ENCODE assay signal across 1 cellular context in the genomic region with DNA sequence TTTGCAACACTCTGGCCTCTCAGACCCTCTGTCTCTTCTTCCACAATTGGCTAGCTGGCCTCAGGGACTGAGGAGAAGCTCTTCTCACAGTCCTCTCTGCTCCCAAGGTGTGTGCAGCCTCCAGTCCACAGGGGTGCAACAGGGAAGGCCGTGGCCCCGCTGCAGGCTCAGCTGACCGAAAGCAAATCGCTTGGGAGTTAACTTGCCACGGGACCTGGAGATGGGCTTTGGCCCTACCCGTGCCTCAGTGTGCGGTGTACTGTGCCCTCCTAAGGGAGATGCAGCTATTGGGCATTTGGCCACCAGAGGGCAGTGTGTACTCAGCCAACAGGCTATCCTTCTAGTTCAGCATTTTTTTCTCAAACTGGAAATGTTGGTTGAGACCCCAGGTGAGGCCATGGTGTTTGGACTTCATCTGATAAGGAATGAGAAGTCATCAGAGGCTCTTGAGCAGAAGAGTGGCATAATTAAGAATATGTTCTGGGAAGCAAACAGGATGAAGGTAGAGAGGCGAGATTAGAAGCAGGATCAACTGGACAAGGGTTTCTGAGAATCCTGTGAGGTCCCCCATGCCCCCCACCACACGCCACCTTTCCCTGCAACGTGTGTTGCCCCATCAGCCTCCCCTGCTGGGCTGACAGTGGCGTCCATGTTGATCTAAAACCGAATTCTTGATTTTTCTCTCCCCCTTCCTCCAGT.
TF ChIP-seq lines count a peak whose summit lies in the region.

No MANE protein-coding gene starts in this region.

TF ChIP-seq in K562, 482 proteins besides CTCF, POLR2A, EP300 and RAD21 (continues in another document):
- TF ChIP-seq BMI1 (IDR thresholded peaks at IDR 0.05; ENCODE audit: low read length) = no peak
- TF ChIP-seq NR3C1 (CRISPR knock-in tag; IDR thresholded peaks at IDR 0.05) = no peak
- no peak for TF ChIP-seq JUNB (CRISPR knock-in tag; conservative IDR thresholded peaks at IDR 0.05)
- no peak for TF ChIP-seq ZNF551 (CRISPR knock-in tag; IDR thresholded peaks at IDR 0.05)
- no peak for TF ChIP-seq RBM15 (IDR thresholded peaks at IDR 0.05; ENCODE audit: insufficient read depth, low read length)
- TF ChIP-seq HNRNPH1 (optimal IDR thresholded peaks at IDR 0.05; ENCODE audit: low read depth, low read length) = no peak
- TF ChIP-seq GABPB1 (CRISPR knock-in tag; IDR thresholded peaks at IDR 0.05) = no peak
- TF ChIP-seq, protein P1, sequence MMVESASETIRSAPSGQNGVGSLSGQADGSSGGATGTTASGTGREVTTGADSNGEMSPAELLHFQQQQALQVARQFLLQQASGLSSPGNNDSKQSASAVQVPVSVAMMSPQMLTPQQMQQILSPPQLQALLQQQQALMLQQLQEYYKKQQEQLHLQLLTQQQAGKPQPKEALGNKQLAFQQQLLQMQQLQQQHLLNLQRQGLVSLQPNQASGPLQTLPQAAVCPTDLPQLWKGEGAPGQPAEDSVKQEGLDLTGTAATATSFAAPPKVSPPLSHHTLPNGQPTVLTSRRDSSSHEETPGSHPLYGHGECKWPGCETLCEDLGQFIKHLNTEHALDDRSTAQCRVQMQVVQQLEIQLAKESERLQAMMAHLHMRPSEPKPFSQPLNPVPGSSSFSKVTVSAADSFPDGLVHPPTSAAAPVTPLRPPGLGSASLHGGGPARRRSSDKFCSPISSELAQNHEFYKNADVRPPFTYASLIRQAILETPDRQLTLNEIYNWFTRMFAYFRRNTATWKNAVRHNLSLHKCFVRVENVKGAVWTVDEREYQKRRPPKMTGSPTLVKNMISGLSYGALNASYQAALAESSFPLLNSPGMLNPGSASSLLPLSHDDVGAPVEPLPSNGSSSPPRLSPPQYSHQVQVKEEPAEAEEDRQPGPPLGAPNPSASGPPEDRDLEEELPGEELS (CRISPR knock-in tag; IDR thresholded peaks at IDR 0.05; ENCODE audit: borderline replicate concordance) = no peak
- TF ChIP-seq CREM (IDR thresholded peaks at IDR 0.05; ENCODE audit: low read depth) = no peak
- TF ChIP-seq KLF1 (tag; IDR thresholded peaks at IDR 0.05) = no peak
- no peak for TF ChIP-seq CEBPB (tag; IDR thresholded peaks at IDR 0.05)
- TF ChIP-seq CBFA2T2 (conservative IDR thresholded peaks at IDR 0.05) = no peak
- TF ChIP-seq, protein P2, sequence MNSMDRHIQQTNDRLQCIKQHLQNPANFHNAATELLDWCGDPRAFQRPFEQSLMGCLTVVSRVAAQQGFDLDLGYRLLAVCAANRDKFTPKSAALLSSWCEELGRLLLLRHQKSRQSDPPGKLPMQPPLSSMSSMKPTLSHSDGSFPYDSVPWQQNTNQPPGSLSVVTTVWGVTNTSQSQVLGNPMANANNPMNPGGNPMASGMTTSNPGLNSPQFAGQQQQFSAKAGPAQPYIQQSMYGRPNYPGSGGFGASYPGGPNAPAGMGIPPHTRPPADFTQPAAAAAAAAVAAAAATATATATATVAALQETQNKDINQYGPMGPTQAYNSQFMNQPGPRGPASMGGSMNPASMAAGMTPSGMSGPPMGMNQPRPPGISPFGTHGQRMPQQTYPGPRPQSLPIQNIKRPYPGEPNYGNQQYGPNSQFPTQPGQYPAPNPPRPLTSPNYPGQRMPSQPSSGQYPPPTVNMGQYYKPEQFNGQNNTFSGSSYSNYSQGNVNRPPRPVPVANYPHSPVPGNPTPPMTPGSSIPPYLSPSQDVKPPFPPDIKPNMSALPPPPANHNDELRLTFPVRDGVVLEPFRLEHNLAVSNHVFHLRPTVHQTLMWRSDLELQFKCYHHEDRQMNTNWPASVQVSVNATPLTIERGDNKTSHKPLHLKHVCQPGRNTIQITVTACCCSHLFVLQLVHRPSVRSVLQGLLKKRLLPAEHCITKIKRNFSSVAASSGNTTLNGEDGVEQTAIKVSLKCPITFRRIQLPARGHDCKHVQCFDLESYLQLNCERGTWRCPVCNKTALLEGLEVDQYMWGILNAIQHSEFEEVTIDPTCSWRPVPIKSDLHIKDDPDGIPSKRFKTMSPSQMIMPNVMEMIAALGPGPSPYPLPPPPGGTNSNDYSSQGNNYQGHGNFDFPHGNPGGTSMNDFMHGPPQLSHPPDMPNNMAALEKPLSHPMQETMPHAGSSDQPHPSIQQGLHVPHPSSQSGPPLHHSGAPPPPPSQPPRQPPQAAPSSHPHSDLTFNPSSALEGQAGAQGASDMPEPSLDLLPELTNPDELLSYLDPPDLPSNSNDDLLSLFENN (IDR thresholded peaks at IDR 0.05; ENCODE audit: low read depth in 2 of 2, low read length in 2 of 2) = no peak
- TF ChIP-seq SP1 (CRISPR knock-in tag; IDR thresholded peaks at IDR 0.05) = no peak
- TF ChIP-seq HOXB6 (CRISPR knock-in tag; IDR thresholded peaks at IDR 0.05; ENCODE audit: borderline replicate concordance) = no peak
- TF ChIP-seq SREBF1 (IDR thresholded peaks at IDR 0.05; ENCODE audit: borderline replicate concordance, low read depth, low read length) = no peak
- TF ChIP-seq, protein P3, sequence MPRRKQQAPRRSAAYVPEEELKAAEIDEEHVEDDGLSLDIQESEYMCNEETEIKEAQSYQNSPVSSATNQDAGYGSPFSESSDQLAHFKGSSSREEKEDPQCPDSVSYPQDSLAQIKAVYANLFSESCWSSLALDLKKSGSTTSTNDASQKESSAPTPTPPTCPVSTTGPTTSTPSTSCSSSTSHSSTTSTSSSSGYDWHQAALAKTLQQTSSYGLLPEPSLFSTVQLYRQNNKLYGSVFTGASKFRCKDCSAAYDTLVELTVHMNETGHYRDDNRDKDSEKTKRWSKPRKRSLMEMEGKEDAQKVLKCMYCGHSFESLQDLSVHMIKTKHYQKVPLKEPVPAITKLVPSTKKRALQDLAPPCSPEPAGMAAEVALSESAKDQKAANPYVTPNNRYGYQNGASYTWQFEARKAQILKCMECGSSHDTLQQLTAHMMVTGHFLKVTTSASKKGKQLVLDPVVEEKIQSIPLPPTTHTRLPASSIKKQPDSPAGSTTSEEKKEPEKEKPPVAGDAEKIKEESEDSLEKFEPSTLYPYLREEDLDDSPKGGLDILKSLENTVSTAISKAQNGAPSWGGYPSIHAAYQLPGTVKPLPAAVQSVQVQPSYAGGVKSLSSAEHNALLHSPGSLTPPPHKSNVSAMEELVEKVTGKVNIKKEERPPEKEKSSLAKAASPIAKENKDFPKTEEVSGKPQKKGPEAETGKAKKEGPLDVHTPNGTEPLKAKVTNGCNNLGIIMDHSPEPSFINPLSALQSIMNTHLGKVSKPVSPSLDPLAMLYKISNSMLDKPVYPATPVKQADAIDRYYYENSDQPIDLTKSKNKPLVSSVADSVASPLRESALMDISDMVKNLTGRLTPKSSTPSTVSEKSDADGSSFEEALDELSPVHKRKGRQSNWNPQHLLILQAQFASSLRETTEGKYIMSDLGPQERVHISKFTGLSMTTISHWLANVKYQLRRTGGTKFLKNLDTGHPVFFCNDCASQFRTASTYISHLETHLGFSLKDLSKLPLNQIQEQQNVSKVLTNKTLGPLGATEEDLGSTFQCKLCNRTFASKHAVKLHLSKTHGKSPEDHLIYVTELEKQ (CRISPR knock-in tag; IDR thresholded peaks at IDR 0.05) = no peak
- TF ChIP-seq RNF2 (IDR thresholded peaks at IDR 0.05) = no peak
- TF ChIP-seq, protein P4, sequence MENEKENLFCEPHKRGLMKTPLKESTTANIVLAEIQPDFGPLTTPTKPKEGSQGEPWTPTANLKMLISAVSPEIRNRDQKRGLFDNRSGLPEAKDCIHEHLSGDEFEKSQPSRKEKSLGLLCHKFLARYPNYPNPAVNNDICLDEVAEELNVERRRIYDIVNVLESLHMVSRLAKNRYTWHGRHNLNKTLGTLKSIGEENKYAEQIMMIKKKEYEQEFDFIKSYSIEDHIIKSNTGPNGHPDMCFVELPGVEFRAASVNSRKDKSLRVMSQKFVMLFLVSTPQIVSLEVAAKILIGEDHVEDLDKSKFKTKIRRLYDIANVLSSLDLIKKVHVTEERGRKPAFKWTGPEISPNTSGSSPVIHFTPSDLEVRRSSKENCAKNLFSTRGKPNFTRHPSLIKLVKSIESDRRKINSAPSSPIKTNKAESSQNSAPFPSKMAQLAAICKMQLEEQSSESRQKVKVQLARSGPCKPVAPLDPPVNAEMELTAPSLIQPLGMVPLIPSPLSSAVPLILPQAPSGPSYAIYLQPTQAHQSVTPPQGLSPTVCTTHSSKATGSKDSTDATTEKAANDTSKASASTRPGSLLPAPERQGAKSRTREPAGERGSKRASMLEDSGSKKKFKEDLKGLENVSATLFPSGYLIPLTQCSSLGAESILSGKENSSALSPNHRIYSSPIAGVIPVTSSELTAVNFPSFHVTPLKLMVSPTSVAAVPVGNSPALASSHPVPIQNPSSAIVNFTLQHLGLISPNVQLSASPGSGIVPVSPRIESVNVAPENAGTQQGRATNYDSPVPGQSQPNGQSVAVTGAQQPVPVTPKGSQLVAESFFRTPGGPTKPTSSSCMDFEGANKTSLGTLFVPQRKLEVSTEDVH (IDR thresholded peaks at IDR 0.05; ENCODE audit: low read depth, partially characterized antibody) = peak; percentile 43
- 0 out of 2 replicates have a peak, but pooled peaks have one; percentile 57 for TF ChIP-seq CTBP1 (IDR thresholded peaks at IDR 0.05; ENCODE audit: borderline replicate concordance)
- TF ChIP-seq TAL1 (IDR thresholded peaks at IDR 0.05) = no peak
- no peak for TF ChIP-seq ZNF324 (CRISPR knock-in tag; IDR thresholded peaks at IDR 0.05)
- TF ChIP-seq ZNF408 (CRISPR knock-in tag; IDR thresholded peaks at IDR 0.05; ENCODE audit: low read depth) = no peak
- TF ChIP-seq XRCC5 (IDR thresholded peaks at IDR 0.05; ENCODE audit: low read depth, low read length) = no peak; the same call in 1 of the 2 replicates
- TF ChIP-seq KAT7 (CRISPR knock-in tag; IDR thresholded peaks at IDR 0.05; ENCODE audit: borderline replicate concordance) = no peak
- TF ChIP-seq, protein P5, sequence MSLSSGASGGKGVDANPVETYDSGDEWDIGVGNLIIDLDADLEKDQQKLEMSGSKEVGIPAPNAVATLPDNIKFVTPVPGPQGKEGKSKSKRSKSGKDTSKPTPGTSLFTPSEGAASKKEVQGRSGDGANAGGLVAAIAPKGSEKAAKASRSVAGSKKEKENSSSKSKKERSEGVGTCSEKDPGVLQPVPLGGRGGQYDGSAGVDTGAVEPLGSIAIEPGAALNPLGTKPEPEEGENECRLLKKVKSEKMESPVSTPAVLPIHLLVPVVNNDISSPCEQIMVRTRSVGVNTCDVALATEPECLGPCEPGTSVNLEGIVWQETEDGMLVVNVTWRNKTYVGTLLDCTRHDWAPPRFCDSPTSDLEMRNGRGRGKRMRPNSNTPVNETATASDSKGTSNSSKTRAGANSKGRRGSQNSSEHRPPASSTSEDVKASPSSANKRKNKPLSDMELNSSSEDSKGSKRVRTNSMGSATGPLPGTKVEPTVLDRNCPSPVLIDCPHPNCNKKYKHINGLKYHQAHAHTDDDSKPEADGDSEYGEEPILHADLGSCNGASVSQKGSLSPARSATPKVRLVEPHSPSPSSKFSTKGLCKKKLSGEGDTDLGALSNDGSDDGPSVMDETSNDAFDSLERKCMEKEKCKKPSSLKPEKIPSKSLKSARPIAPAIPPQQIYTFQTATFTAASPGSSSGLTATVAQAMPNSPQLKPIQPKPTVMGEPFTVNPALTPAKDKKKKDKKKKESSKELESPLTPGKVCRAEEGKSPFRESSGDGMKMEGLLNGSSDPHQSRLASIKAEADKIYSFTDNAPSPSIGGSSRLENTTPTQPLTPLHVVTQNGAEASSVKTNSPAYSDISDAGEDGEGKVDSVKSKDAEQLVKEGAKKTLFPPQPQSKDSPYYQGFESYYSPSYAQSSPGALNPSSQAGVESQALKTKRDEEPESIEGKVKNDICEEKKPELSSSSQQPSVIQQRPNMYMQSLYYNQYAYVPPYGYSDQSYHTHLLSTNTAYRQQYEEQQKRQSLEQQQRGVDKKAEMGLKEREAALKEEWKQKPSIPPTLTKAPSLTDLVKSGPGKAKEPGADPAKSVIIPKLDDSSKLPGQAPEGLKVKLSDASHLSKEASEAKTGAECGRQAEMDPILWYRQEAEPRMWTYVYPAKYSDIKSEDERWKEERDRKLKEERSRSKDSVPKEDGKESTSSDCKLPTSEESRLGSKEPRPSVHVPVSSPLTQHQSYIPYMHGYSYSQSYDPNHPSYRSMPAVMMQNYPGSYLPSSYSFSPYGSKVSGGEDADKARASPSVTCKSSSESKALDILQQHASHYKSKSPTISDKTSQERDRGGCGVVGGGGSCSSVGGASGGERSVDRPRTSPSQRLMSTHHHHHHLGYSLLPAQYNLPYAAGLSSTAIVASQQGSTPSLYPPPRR (CRISPR knock-in tag; IDR thresholded peaks at IDR 0.05; ENCODE audit: borderline replicate concordance) = no peak
- TF ChIP-seq ETV6 (IDR thresholded peaks at IDR 0.05; ENCODE audit: borderline replicate concordance in 1 of 2, low read depth in 2 of 2, low read length in 1 of 2) = no peak
- no peak for TF ChIP-seq ETV6 (CRISPR knock-in tag; IDR thresholded peaks at IDR 0.05; ENCODE audit: borderline replicate concordance)
- TF ChIP-seq, protein P6, sequence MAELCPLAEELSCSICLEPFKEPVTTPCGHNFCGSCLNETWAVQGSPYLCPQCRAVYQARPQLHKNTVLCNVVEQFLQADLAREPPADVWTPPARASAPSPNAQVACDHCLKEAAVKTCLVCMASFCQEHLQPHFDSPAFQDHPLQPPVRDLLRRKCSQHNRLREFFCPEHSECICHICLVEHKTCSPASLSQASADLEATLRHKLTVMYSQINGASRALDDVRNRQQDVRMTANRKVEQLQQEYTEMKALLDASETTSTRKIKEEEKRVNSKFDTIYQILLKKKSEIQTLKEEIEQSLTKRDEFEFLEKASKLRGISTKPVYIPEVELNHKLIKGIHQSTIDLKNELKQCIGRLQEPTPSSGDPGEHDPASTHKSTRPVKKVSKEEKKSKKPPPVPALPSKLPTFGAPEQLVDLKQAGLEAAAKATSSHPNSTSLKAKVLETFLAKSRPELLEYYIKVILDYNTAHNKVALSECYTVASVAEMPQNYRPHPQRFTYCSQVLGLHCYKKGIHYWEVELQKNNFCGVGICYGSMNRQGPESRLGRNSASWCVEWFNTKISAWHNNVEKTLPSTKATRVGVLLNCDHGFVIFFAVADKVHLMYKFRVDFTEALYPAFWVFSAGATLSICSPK (IDR thresholded peaks at IDR 0.05; ENCODE audit: borderline replicate concordance) = no peak
- TF ChIP-seq, protein P7, sequence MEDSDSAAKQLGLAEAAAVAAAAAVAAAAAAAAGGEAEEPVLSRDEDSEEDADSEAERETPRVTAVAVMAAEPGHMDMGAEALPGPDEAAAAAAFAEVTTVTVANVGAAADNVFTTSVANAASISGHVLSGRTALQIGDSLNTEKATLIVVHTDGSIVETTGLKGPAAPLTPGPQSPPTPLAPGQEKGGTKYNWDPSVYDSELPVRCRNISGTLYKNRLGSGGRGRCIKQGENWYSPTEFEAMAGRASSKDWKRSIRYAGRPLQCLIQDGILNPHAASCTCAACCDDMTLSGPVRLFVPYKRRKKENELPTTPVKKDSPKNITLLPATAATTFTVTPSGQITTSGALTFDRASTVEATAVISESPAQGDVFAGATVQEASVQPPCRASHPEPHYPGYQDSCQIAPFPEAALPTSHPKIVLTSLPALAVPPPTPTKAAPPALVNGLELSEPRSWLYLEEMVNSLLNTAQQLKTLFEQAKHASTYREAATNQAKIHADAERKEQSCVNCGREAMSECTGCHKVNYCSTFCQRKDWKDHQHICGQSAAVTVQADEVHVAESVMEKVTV (CRISPR knock-in tag; IDR thresholded peaks at IDR 0.05) = peak; percentile 87
- TF ChIP-seq ZNF707 (CRISPR knock-in tag; conservative IDR thresholded peaks at IDR 0.05) = no peak
- TF ChIP-seq BRCA1 (IDR thresholded peaks at IDR 0.05) = no peak
- TF ChIP-seq BRCA1 (CRISPR knock-in tag; IDR thresholded peaks at IDR 0.05) = no peak
- TF ChIP-seq MTA3 (IDR thresholded peaks at IDR 0.05; ENCODE audit: borderline replicate concordance) = no peak
- no peak for TF ChIP-seq KAT8 (IDR thresholded peaks at IDR 0.05; ENCODE audit: low read depth)
